26 cellular contexts compared by ENCODE assay signal in the genomic region with DNA sequence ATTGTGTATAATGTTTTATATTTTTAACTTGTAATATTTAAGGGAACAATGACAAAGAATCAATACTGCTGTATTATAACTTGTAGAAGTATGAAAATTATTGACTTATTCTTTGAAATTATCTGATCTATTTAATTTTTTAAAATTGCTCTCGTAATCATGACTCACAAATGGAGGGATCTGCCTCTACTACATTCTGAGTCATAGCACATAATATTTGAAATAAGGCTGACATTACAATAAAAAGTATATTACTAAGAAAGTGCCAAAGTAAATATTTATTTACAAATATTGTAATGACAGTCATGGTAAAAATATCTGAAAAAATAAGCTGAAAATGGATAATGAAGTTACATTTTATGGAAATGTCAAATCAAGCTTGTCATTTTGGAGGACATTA.
DNase-seq lines count a peak whose midpoint lies in the region; ATAC-seq, FAIRE-seq and TF ChIP-seq lines count a peak whose summit lies in the region.
"Had no signal": no experiment of that assay in that cellular context is flagged by ENCODE, and none has a peak within 500 bp of the region (broad histone marks: within the 10 kb centered on the region; RNA-seq: fewer than 3 reads in every experiment).

No MANE protein-coding gene starts in this region.

- TF ChIP-seq POLR2A in IMR-90 (IDR thresholded peaks at IDR 0.05; ENCODE audit: low read depth, low read length) = no peak

- H4K5ac ChIP-seq in IMR-90 (ENCODE audit: low read depth, low read length) = no peak overlapping the region

- H2AFZ ChIP-seq in IMR-90 (replicated peaks; ENCODE audit: low read length, poor library complexity) = no peak overlapping the region
- H2AFZ ChIP-seq: GM23338 had no signal

- H2AK9ac ChIP-seq in IMR-90 (replicated peaks; ENCODE audit: low read depth, low read length, poor library complexity) = no peak overlapping the region

- no peaks in the 10 kb centered on the region for H4K20me1 ChIP-seq in IMR-90 (ENCODE audit: insufficient read depth, low read length)

- no peak overlapping the region for H2BK5ac ChIP-seq in IMR-90 (ENCODE audit: low read depth, low read length, poor library complexity, severe bottlenecking)

- H2BK20ac ChIP-seq in IMR-90 (ENCODE audit: low read depth, low read length) = no peak overlapping the region

- no peak overlapping the region for H3K9ac ChIP-seq in IMR-90 (ENCODE audit: low read depth, low read length)
- H3K9ac ChIP-seq in kidney (ENCODE audit: low read length in 2 of 2) = no peak overlapping the region

- in situ Hi-C loops in IMR-90 (cut with MboI; ENCODE audit: low sequenced_read_pairs) = no loop called here

- no peak overlapping the region for H3K23ac ChIP-seq in IMR-90 (ENCODE audit: low read depth, low read length)

- H2AK5ac ChIP-seq in IMR-90 (ENCODE audit: low read depth, low read length) = no peak overlapping the region

- H3K9me3 ChIP-seq in IMR-90 (ENCODE audit: control insufficient read depth, insufficient read depth, low read length) = no peaks in the 10 kb centered on the region
- H3K9me3 ChIP-seq in kidney (ENCODE audit: control insufficient read depth in 1 of 2, low read length in 2 of 2) = no peaks in the 10 kb centered on the region
- H3K9me3 ChIP-seq: A549, Caco-2, HAP-1 had no signal

- no peak overlapping the region for H3K4ac ChIP-seq in IMR-90 (ENCODE audit: low read depth, low read length)

- no peaks in the 10 kb centered on the region for H3K27me3 ChIP-seq in IMR-90 (ENCODE audit: control insufficient read depth, insufficient read depth, low read length)

- peak; percentile 47 for FAIRE-seq in G401.6 (lab: Jason Lieb, UNC)
- peak; percentile 44 for FAIRE-seq in kidney (lab: Jason Lieb, UNC)
- FAIRE-seq: A549, GM18507 had no signal

- no peaks in the 10 kb centered on the region for H3K9me1 ChIP-seq in IMR-90 (ENCODE audit: insufficient read depth, low read length)

- no peak for TF ChIP-seq CTCF in IMR-90 (conservative IDR thresholded peaks at IDR 0.05; ENCODE audit: low read depth, low read length)
- no peak for TF ChIP-seq CTCF in choroid plexus epithelial cell (conservative IDR thresholded peaks at IDR 0.05; ENCODE audit: low read depth, low read length)
- TF ChIP-seq CTCF in kidney (IDR thresholded peaks at IDR 0.05; ENCODE audit: borderline replicate concordance, extremely low read depth, insufficient read depth) = no peak

- no peak overlapping the region for H3K4me2 ChIP-seq in IMR-90 (ENCODE audit: low read depth, low read length)
- H3K4me2 ChIP-seq: A549, GM23338 had no signal

- H2BK120ac ChIP-seq in IMR-90 (ENCODE audit: low read depth, low read length) = no peak overlapping the region

- DNase-seq in IMR-90 = peak; percentile 2
- DNase-seq in choroid plexus epithelial cell (ENCODE audit: low read depth) = peak; percentile 1
- DNase-seq in kidney = no peak
- DNase-seq in NCI-H2029 treated with DMSO at 0.1 percent for 48 hours (lab: John Stamatoyannopoulos, UW) = no peak
- DNase-seq in activated naive CD4-positive, alpha-beta T cell treated with Interleukin-2 at 50 U/mL for 16 hours = no peak
- DNase-seq: AML-193; C1 segment of cervical spinal cord; Caco-2; CD4-positive, alpha-beta memory T cell; DMS 273 treated with DMSO at 0.1 percent for 48 hours; DND-41; KBM-7; MM.1S; NCI-H1694; NCI-H2081; NCI-H2227 treated with DMSO at 0.1 percent for 48 hours; NCI-H69; SHP77 treated with DMSO at 0.1 percent for 48 hours had no signal

- no peak overlapping the region for H3K4me3 ChIP-seq in IMR-90 (ENCODE audit: insufficient read depth, low read depth, low read length)
- H3K4me3 ChIP-seq in choroid plexus epithelial cell (ENCODE audit: low read depth, low read length) = no peak overlapping the region
- H3K4me3 ChIP-seq in kidney (ENCODE audit: low read length in 2 of 2) = no peak overlapping the region
- H3K4me3 ChIP-seq: A549, GM23338, HAP-1, SK-N-MC had no signal

- H3K56ac ChIP-seq in IMR-90 (ENCODE audit: extremely low read depth, insufficient read depth, low read length) = no peak overlapping the region

- no peak for TF ChIP-seq RAD21 in IMR-90 (IDR thresholded peaks at IDR 0.05; ENCODE audit: low read length)

- WGBS in IMR-90 (ENCODE audit: extremely low coverage in 2 of 2, insufficient read length in 1 of 2), 2 experiments = no CpG with 5 or more reads among the region's 1 CpG

- H3K36me3 ChIP-seq in IMR-90 (ENCODE audit: control insufficient read depth, insufficient read depth, low read length) (no peaks in the 10 kb centered on the region), kidney (ENCODE audit: control insufficient read depth in 1 of 2, insufficient read depth in 2 of 2, low read length in 2 of 2) (no peaks in the 10 kb centered on the region)
- H3K36me3 ChIP-seq: HAP-1 had no signal

- no peak overlapping the region for H2BK15ac ChIP-seq in IMR-90 (ENCODE audit: low read depth, low read length)

- no peak overlapping the region for H4K91ac ChIP-seq in IMR-90 (ENCODE audit: insufficient read depth, low read depth, low read length)

- H3K79me1 ChIP-seq in IMR-90 (ENCODE audit: low read depth in 1 of 2, low read length in 2 of 2) = no peaks in the 10 kb centered on the region

- dilution Hi-C loops in IMR-90 (cut with HindIII; ENCODE audit: low sequenced_read_pairs, unreplicated experiment) = no loop called here

- no TSS peak for BruUV-seq in IMR-90 (replicated peaks; lab: Mats Ljungman, UMichigan)

- no peaks in the 10 kb centered on the region for H3K4me1 ChIP-seq in IMR-90 (ENCODE audit: control insufficient read depth, insufficient read depth, low read length)
- no peaks in the 10 kb centered on the region for H3K4me1 ChIP-seq in kidney (ENCODE audit: control insufficient read depth in 1 of 2, insufficient read depth in 1 of 2, low read depth in 1 of 2, low read length in 2 of 2)
- H3K4me1 ChIP-seq: A549, Caco-2 had no signal

- no peak overlapping the region for H3K27ac ChIP-seq in IMR-90 (ENCODE audit: insufficient read depth, low read length)
- H3K27ac ChIP-seq in kidney (ENCODE audit: low read depth in 2 of 2, low read length in 2 of 2) = no peak overlapping the region
- H3K27ac ChIP-seq: A549, SK-N-MC had no signal

- intact Hi-C loops in IMR-90 (cut with micrococcal nuclease) = no loop called here
- intact Hi-C loops in kidney (cut with DNase I) = no loop called here

- POLR2A ChIA-PET in IMR-90 (lab: Charles Lee; ENCODE audit: unreplicated experiment) = no interaction called here

- no peak overlapping the region for H3K14ac ChIP-seq in IMR-90 (replicated peaks; ENCODE audit: low read depth, low read length)

- no peak overlapping the region for H4K8ac ChIP-seq in IMR-90 (ENCODE audit: low read depth in 2 of 2, low read length in 2 of 2)

- ATAC-seq in IMR-90 (ENCODE audit: low read depth) (no peak), GM21529 (IDR thresholded peaks at IDR 0.05; ENCODE audit: unreplicated experiment) (no peak)
- ATAC-seq: A549, GM23338, Panc1 had no signal

- H3K18ac ChIP-seq in IMR-90 (ENCODE audit: low read depth, low read length) = no peak overlapping the region

- CTCF ChIA-PET in IMR-90 (lab: Yijun Ruan, JAX) = no interaction called here

TF ChIP-seq in IMR-90, 13 proteins besides CTCF, POLR2A, EP300 and RAD21:
- TF ChIP-seq SMC3 (IDR thresholded peaks at IDR 0.05; ENCODE audit: low read depth, low read length) (no peak), BHLHE40 (IDR thresholded peaks at IDR 0.05; ENCODE audit: low read depth, low read length) (no peak), CEBPB (IDR thresholded peaks at IDR 0.05; ENCODE audit: low read depth, low read length) (no peak), USF2 (IDR thresholded peaks at IDR 0.05; ENCODE audit: low read depth, low read length) (no peak), MXI1 (IDR thresholded peaks at IDR 0.05; ENCODE audit: borderline replicate concordance, low read depth, low read length) (no peak)
TF ChIP-seq in IMR-90: peak in this region for 0.

Comparison
In these comparisons a context has a peak if more than half of its experiments do, and no peak if none do; other contexts are left out.
1. DNase-seq: peak in IMR-90 (single experiment) and choroid plexus epithelial cell (single experiment); none in kidney (single experiment), NCI-H2029 treated with DMSO at 0.1 percent for 48 hours (single experiment) and activated naive CD4-positive, alpha-beta T cell treated with Interleukin-2 at 50 U/mL for 16 hours (single experiment).